ENCODE assay signal across 1 cellular context in genomic region chr5:38722918-38723317, GRCh38.
TF ChIP-seq lines count a peak whose summit lies in the region.

No MANE protein-coding gene starts in this region.

TF ChIP-seq in H1, 55 proteins besides CTCF, POLR2A, EP300 and RAD21:
- no peak for TF ChIP-seq SAP30 (IDR thresholded peaks at IDR 0.05; ENCODE audit: insufficient read depth, insufficient replicate concordance, low read length)
- no peak for TF ChIP-seq ATF3 (IDR thresholded peaks at IDR 0.05; ENCODE audit: insufficient read depth, low read depth, low read length)
- TF ChIP-seq TBP (IDR thresholded peaks at IDR 0.05; ENCODE audit: low read depth, low read length), result no peak
- no peak for TF ChIP-seq HDAC2 (IDR thresholded peaks at IDR 0.05; ENCODE audit: borderline replicate concordance in 1 of 2, low read depth in 2 of 2, low read length in 2 of 2)
- TF ChIP-seq JUN (IDR thresholded peaks at IDR 0.05; ENCODE audit: low read depth, low read length), result no peak
- TF ChIP-seq CEBPB (IDR thresholded peaks at IDR 0.05; ENCODE audit: low read depth, low read length), result no peak
- TF ChIP-seq KDM4A (IDR thresholded peaks at IDR 0.05; ENCODE audit: low read depth, low read length, severe bottlenecking), result no peak
- TF ChIP-seq CTBP2 (IDR thresholded peaks at IDR 0.05; ENCODE audit: borderline replicate concordance, insufficient read depth, insufficient read length, low read length), result no peak
- TF ChIP-seq USF2 (IDR thresholded peaks at IDR 0.05; ENCODE audit: low read length), result no peak
- no peak for TF ChIP-seq MAX (IDR thresholded peaks at IDR 0.05)
- TF ChIP-seq TAF7 (optimal IDR thresholded peaks at IDR 0.05; ENCODE audit: borderline replicate concordance, low read depth, low read length), result no peak
- no peak for TF ChIP-seq RXRA (IDR thresholded peaks at IDR 0.05; ENCODE audit: insufficient read depth, low read depth, low read length)
- no peak for TF ChIP-seq SIRT6 (IDR thresholded peaks at IDR 0.05; ENCODE audit: low read length)
